In genomic region chr17:60065867-60066266, GRCh38 we compare ENCODE assay signal across 2 cellular contexts.
TF ChIP-seq lines count a peak whose summit lies in the region.

No MANE protein-coding gene starts in this region.

TF ChIP-seq in IMR-90, 13 proteins besides CTCF, POLR2A, EP300 and RAD21:
- TF ChIP-seq NFE2L2 (IDR thresholded peaks at IDR 0.05; ENCODE audit: low read depth, low read length) (no peak), RCOR1 (IDR thresholded peaks at IDR 0.05; ENCODE audit: insufficient replicate concordance, low read length) (no peak), CHD1 (IDR thresholded peaks at IDR 0.05; ENCODE audit: low read depth, low read length) (no peak), BHLHE40 (IDR thresholded peaks at IDR 0.05; ENCODE audit: low read depth, low read length) (no peak), USF2 (IDR thresholded peaks at IDR 0.05; ENCODE audit: low read depth, low read length) (no peak), MAZ (IDR thresholded peaks at IDR 0.05; ENCODE audit: borderline replicate concordance, low read depth, low read length) (no peak), CEBPB (IDR thresholded peaks at IDR 0.05; ENCODE audit: low read depth, low read length) (no peak), MXI1 (IDR thresholded peaks at IDR 0.05; ENCODE audit: borderline replicate concordance, low read depth, low read length) (no peak), MAFK (IDR thresholded peaks at IDR 0.05; ENCODE audit: low read depth, low read length) (no peak), RFX5 (IDR thresholded peaks at IDR 0.05; ENCODE audit: low read depth, low read length) (no peak), SMC3 (IDR thresholded peaks at IDR 0.05; ENCODE audit: low read depth, low read length) (no peak), FOS (IDR thresholded peaks at IDR 0.05; ENCODE audit: low read depth, low read length) (no peak)
- TF ChIP-seq, protein P1, sequence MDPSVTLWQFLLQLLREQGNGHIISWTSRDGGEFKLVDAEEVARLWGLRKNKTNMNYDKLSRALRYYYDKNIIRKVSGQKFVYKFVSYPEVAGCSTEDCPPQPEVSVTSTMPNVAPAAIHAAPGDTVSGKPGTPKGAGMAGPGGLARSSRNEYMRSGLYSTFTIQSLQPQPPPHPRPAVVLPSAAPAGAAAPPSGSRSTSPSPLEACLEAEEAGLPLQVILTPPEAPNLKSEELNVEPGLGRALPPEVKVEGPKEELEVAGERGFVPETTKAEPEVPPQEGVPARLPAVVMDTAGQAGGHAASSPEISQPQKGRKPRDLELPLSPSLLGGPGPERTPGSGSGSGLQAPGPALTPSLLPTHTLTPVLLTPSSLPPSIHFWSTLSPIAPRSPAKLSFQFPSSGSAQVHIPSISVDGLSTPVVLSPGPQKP (IDR thresholded peaks at IDR 0.05; ENCODE audit: borderline replicate concordance, low read depth, low read length) = no peak

TF ChIP-seq in GM12878, 131 proteins besides CTCF, POLR2A, EP300 and RAD21:
- TF ChIP-seq, protein P2, sequence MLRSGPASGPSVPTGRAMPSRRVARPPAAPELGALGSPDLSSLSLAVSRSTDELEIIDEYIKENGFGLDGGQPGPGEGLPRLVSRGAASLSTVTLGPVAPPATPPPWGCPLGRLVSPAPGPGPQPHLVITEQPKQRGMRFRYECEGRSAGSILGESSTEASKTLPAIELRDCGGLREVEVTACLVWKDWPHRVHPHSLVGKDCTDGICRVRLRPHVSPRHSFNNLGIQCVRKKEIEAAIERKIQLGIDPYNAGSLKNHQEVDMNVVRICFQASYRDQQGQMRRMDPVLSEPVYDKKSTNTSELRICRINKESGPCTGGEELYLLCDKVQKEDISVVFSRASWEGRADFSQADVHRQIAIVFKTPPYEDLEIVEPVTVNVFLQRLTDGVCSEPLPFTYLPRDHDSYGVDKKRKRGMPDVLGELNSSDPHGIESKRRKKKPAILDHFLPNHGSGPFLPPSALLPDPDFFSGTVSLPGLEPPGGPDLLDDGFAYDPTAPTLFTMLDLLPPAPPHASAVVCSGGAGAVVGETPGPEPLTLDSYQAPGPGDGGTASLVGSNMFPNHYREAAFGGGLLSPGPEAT (IDR thresholded peaks at IDR 0.05; ENCODE audit: low read depth) = no peak
- TF ChIP-seq SUZ12 (IDR thresholded peaks at IDR 0.05; ENCODE audit: unreplicated experiment) (no peak), WRNIP1 (IDR thresholded peaks at IDR 0.05; ENCODE audit: borderline replicate concordance, low read depth, low read length) (no peak), ETV6 (conservative IDR thresholded peaks at IDR 0.05 in 1 of 2, IDR thresholded peaks at IDR 0.05 in 1 of 2; ENCODE audit: borderline replicate concordance in 1 of 2, low read depth in 1 of 2) (peak in 1 of 2 experiments; percentile 91; a peak in 1 of 4 replicates), NFXL1 (IDR thresholded peaks at IDR 0.05; ENCODE audit: borderline replicate concordance) (peak; percentile 42; the same call in 1 of the 2 replicates), ZNF24 (IDR thresholded peaks at IDR 0.05) (no peak), TCF7 (IDR thresholded peaks at IDR 0.05; ENCODE audit: borderline replicate concordance) (no peak)
